In the genomic region with DNA sequence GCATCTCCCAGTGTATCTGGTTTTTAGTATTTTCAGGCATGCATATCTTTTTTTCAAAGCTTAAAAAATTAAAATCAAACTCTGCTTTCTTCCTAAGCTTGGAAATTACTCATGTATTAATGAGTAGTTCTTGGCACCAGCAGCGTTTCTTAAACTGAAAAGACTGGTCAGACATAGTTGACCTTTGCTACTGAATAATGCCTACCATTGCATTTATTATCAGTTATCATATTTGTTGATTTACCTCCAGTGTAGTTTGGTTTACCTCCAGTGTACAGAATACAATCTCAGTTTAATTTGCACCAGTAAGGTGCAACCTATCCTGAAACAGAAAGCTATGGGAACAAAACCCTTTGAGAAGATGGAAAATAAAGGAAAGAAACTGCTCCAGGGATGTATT, we compare ENCODE assay signal across 24 cellular contexts. TPM values are rescaled to one million over a fixed set of nuclear protein-coding genes. Genes with fewer than 3 reads are reported as not detected.
DNase-seq lines count a peak whose midpoint lies in the region; ATAC-seq, FAIRE-seq and TF ChIP-seq lines count a peak whose summit lies in the region.
"Had no signal": no experiment of that assay in that cellular context is flagged by ENCODE, and none has a peak within 500 bp of the region (broad histone marks: within the 10 kb centered on the region; RNA-seq: fewer than 3 reads in every experiment).

No MANE protein-coding gene starts in this region.

- FAIRE-seq in HepG2 (lab: Jason Lieb, UNC), result no peak
- FAIRE-seq: GM12891 had no signal

- no peak overlapping the region for H3K9ac ChIP-seq in HepG2 (ENCODE audit: insufficient read depth, low read depth, low read length)
- H3K9ac ChIP-seq in GM23248, result no peak overlapping the region

- no TSS peak for BruUV-seq in HepG2 (replicated peaks; lab: Mats Ljungman, UMichigan)

- intact Hi-C loops in HepG2 (cut with micrococcal nuclease; ENCODE audit: unreplicated experiment) (loop anchor here (1.0 kb wide), 1 partner anchor 23 kb away; no protein-coding TSS in a partner anchor), right lobe of liver (cut with DNase I) (no loop called here), CD14-positive monocyte (cut with micrococcal nuclease) (no loop called here)

- no peaks in the 10 kb centered on the region for H3F3A ChIP-seq in GM23248 (ENCODE audit: insufficient read depth)

- H3K27me3 Mint-ChIP-seq in CD14-positive monocyte (ENCODE audit: low read depth in 3 of 3), result no peaks in the 10 kb centered on the region
- no peaks in the 10 kb centered on the region for H3K27me3 Mint-ChIP-seq in T-helper 2 cell treated with Interferon-gamma antibody and Interleukin-4, amounts not matched to agents 5 μg/mL and 100 μg/mL, for 36 hours (ENCODE audit: low read depth)
- H3K27me3 Mint-ChIP-seq: CD4-positive, alpha-beta T cell had no signal

- H3K4me3 Mint-ChIP-seq in CD14-positive monocyte, result no peak overlapping the region
- no peak overlapping the region for H3K4me3 Mint-ChIP-seq in T-helper 2 cell treated with Interferon-gamma antibody and Interleukin-4, amounts not matched to agents 5 μg/mL and 100 μg/mL, for 36 hours
- H3K4me3 Mint-ChIP-seq: CD4-positive, alpha-beta T cell; GM23338; H9 had no signal

- POLR2A ChIA-PET in HepG2 (lab: Yijun Ruan, JAX), result no interaction called here

- H3K9me2 ChIP-seq in GM23248 (ENCODE audit: insufficient read depth), result no peaks in the 10 kb centered on the region

- no peak for TF ChIP-seq RAD21 in HepG2 (CRISPR knock-in tag; IDR thresholded peaks at IDR 0.05)

- peaks cover 4% of the 10 kb centered on the region for H3K4me1 Mint-ChIP-seq in CD14-positive monocyte
- H3K4me1 Mint-ChIP-seq in T-helper 2 cell treated with Interferon-gamma antibody and Interleukin-4, amounts not matched to agents 5 μg/mL and 100 μg/mL, for 36 hours (ENCODE audit: low read depth), result no peaks in the 10 kb centered on the region
- H3K4me1 Mint-ChIP-seq: GM23338, H9 had no signal

- TF ChIP-seq CTCF in HepG2 (CRISPR knock-in tag; IDR thresholded peaks at IDR 0.05), result no peak
- TF ChIP-seq CTCF in right lobe of liver (IDR thresholded peaks at IDR 0.05), result no peak
- no peak for TF ChIP-seq CTCF in VCaP (conservative IDR thresholded peaks at IDR 0.05)
- TF ChIP-seq CTCF in CD14-positive monocyte (IDR thresholded peaks at IDR 0.05), result no peak

- H3K27ac ChIP-seq in HepG2 (ENCODE audit: extremely low read length, insufficient read depth, low read length) (no peak overlapping the region), right lobe of liver (no peak overlapping the region), GM23248 (no peak overlapping the region), VCaP (peak overlapping the region; percentile 39)

- no peaks in the 10 kb centered on the region for H3K9me3 Mint-ChIP-seq in CD14-positive monocyte
- no peaks in the 10 kb centered on the region for H3K9me3 Mint-ChIP-seq in T-helper 2 cell treated with Interferon-gamma antibody and Interleukin-4, amounts not matched to agents 5 μg/mL and 100 μg/mL, for 36 hours
- H3K9me3 Mint-ChIP-seq: CD4-positive, alpha-beta T cell; GM23338; H9 had no signal

- no peak overlapping the region for H2AFZ ChIP-seq in HepG2 (ENCODE audit: low read length)
- no peak overlapping the region for H2AFZ ChIP-seq in GM23248
- H2AFZ ChIP-seq: GM23338 had no signal

- TF ChIP-seq EP300 in HepG2 (IDR thresholded peaks at IDR 0.05; ENCODE audit: low read depth in 2 of 2, low read length in 2 of 2), result no peak
- TF ChIP-seq EP300 in HepG2 (CRISPR knock-in tag; IDR thresholded peaks at IDR 0.05; ENCODE audit: borderline replicate concordance), result no peak

- CTCF ChIA-PET in HepG2 (lab: Yijun Ruan, JAX; ENCODE audit: low intra/inter-chr PET ratio, low total read pairs), result no interaction called here

- no peaks in the 10 kb centered on the region for H3K27me3 ChIP-seq in HepG2 (ENCODE audit: control insufficient read depth in 1 of 2, insufficient read depth in 2 of 2, low read length in 2 of 2)
- H3K27me3 ChIP-seq in right lobe of liver, result no peaks in the 10 kb centered on the region
- H3K27me3 ChIP-seq in GM23248 (replicated peaks; ENCODE audit: insufficient read depth), result no peaks in the 10 kb centered on the region

- H3K4me1 ChIP-seq in HepG2 (ENCODE audit: insufficient read depth, low read length) (no peaks in the 10 kb centered on the region), right lobe of liver (no peaks in the 10 kb centered on the region), GM23248 (ENCODE audit: insufficient read depth) (no peaks in the 10 kb centered on the region)

- H3K79me2 ChIP-seq in HepG2 (ENCODE audit: insufficient read depth, low read length) (no peaks in the 10 kb centered on the region), GM23248 (ENCODE audit: insufficient read depth) (no peaks in the 10 kb centered on the region)

- DNase-seq in HepG2 (ENCODE audit: low spot score) (no peak), right lobe of liver (no peak), GM23248 (peak; percentile 3), CD14-positive monocyte (ENCODE audit: low spot score) (no peak), epidermal melanocyte (ENCODE audit: insufficient read length, low spot score) (no peak), UCSD-AML1 (lab: John Stamatoyannopoulos, UW; ENCODE audit: unreplicated experiment) (no peak)
- DNase-seq in T-helper 2 cell treated with Interferon-gamma antibody and Interleukin-4, amounts not matched to agents 5 μg/mL and 100 μg/mL, for 36 hours (ENCODE audit: low spot score), result no peak
- DNase-seq: 8988T; C1 segment of cervical spinal cord; Calu3; CD4-positive, alpha-beta T cell; COR-L47; DMS53; DMS79 treated with DMSO at 0.1 percent for 48 hours; GF-D8; H9 had no signal

- H3K4me3 ChIP-seq in HepG2 (replicated peaks in 1 of 3; ENCODE audit: insufficient read depth in 1 of 3, low read depth in 2 of 3, low read length in 3 of 3) (no peak overlapping the region), right lobe of liver (no peak overlapping the region), GM23248 (no peak overlapping the region)
- H3K4me3 ChIP-seq: GM23338 had no signal

- no peak overlapping the region for H3K27ac Mint-ChIP-seq in CD14-positive monocyte
- no peak overlapping the region for H3K27ac Mint-ChIP-seq in T-helper 2 cell treated with Interferon-gamma antibody and Interleukin-4, amounts not matched to agents 5 μg/mL and 100 μg/mL, for 36 hours
- H3K27ac Mint-ChIP-seq: CD4-positive, alpha-beta T cell; GM23338; H9 had no signal

- H3K36me3 ChIP-seq in HepG2 (replicated peaks in 1 of 2; ENCODE audit: control insufficient read depth in 1 of 2, insufficient read depth in 2 of 2, low read length in 2 of 2) (peaks cover 7 to 40% of the 10 kb centered on the region in 2 experiments), right lobe of liver (peaks cover 0 to 30% (median 10%) of the 10 kb centered on the region in 4 donors), GM23248 (ENCODE audit: low read depth) (peaks cover 68% of the 10 kb centered on the region)

- no peak overlapping the region for H3K4me2 ChIP-seq in HepG2 (ENCODE audit: low read depth, low read length)
- H3K4me2 ChIP-seq in GM23248 (ENCODE audit: unreplicated experiment), result no peak overlapping the region
- H3K4me2 ChIP-seq: GM23338 had no signal

- no peaks in the 10 kb centered on the region for H4K20me1 ChIP-seq in HepG2 (ENCODE audit: insufficient read depth, low read length)
- H4K20me1 ChIP-seq in GM23248 (ENCODE audit: insufficient read depth), result no peaks in the 10 kb centered on the region

- no peak for TF ChIP-seq POLR2A in HepG2 (IDR thresholded peaks at IDR 0.05; ENCODE audit: insufficient read depth in 1 of 2, low read depth in 2 of 2, low read length in 2 of 2)
- TF ChIP-seq POLR2A in right lobe of liver (IDR thresholded peaks at IDR 0.05), result no peak

- peaks cover 49% of the 10 kb centered on the region in 2 donors for H3K36me3 Mint-ChIP-seq in CD14-positive monocyte
- peaks cover 19% of the 10 kb centered on the region for H3K36me3 Mint-ChIP-seq in T-helper 2 cell treated with Interferon-gamma antibody and Interleukin-4, amounts not matched to agents 5 μg/mL and 100 μg/mL, for 36 hours (ENCODE audit: low read depth)

- in situ Hi-C loops in HepG2 (cut with HindIII; ENCODE audit: extremely low pct_ligation_motif_present, low pct_unique_long_range_greater_than_20kb) (no loop called here), GM23248 (cut with MboI) (loop anchor here (25.0 kb wide), 1 partner anchor 344 kb away; no protein-coding TSS in a partner anchor)

- H3K9me3 ChIP-seq in HepG2 (ENCODE audit: low read length), result no peaks in the 10 kb centered on the region
- no peaks in the 10 kb centered on the region for H3K9me3 ChIP-seq in right lobe of liver
- no peaks in the 10 kb centered on the region for H3K9me3 ChIP-seq in GM23248 (ENCODE audit: low read depth)

- 94% methylated on average over 1 of the region's 1 CpG for WGBS in HepG2 (ENCODE audit: low lambda C conversion rate)
- 82% methylated on average over 1 of the region's 1 CpG for WGBS in right lobe of liver (ENCODE audit: insufficient coverage, low coverage, low lambda C conversion rate, missing lambda C conversion rate)
- WGBS in GM23248 (ENCODE audit: low coverage in 1 of 2, low lambda C conversion rate in 2 of 2, missing lambda C conversion rate in 2 of 2), 2 experiments, result 27 to 49% methylated on average over 1 of the region's 1 CpG

- ATAC-seq in HepG2, result no peak
- no peak for ATAC-seq in right lobe of liver
- ATAC-seq: GM23338, HCT116 had no signal

RNA-seq across cellular contexts. Expression of a gene that starts 34.5 kb away (rescaled TPM):
- total RNA-seq in HepG2 (2016; rRNA removed; fragmentation: Illumina TruSeq; extraction: Trizol) (not detected in 2 replicates), right lobe of liver (1 to 10 TPM in 5 of 6 experiments, under 1 TPM in 1; 0.26 to 5.5 (median 2.4) TPM)
- not detected in 2 replicates for total RNA-seq in HepG2 (2016; cell fraction: cytosol; rRNA removed; fragmentation: Illumina TruSeq; extraction: Trizol; ENCODE audit: low read depth)
- not detected in 2 replicates for total RNA-seq in HepG2 (2016; cell fraction: insoluble cytoplasmic fraction; rRNA removed; fragmentation: Illumina TruSeq; extraction: Trizol)
- not detected in 2 replicates for total RNA-seq in HepG2 (2016; cell fraction: membrane; rRNA removed; fragmentation: Illumina TruSeq; extraction: Trizol)
- not detected in 2 replicates for total RNA-seq in HepG2 (2016; cell fraction: nucleus; rRNA removed; fragmentation: Illumina TruSeq; extraction: Trizol)
- polyA plus RNA-seq in HepG2 (2011; rRNA removed) (not detected in 2 replicates), GM23248 (2016; fragmentation: Nextera tagmentation; extraction: Ambion mirVana) (0.40 and 0.62 TPM in 2 replicates), CD14-positive monocyte (100 to 1,000 TPM; 125 to 138 TPM)
- polyA plus RNA-seq in HepG2 (2011; cell fraction: cytosol; rRNA removed), result not detected in 2 replicates
- polyA plus RNA-seq in HepG2 (2011; cell fraction: nucleus; rRNA removed), result not detected in 2 replicates
- polyA plus RNA-seq in HepG2 (2012), result not detected in 2 replicates
- not detected in 2 replicates for polyA plus RNA-seq in HepG2 (2016; cell fraction: cytosol; fragmentation: Illumina TruSeq; extraction: Trizol; ENCODE audit: low read depth)
- not detected in 2 replicates for polyA plus RNA-seq in HepG2 (2016; cell fraction: insoluble cytoplasmic fraction; fragmentation: Illumina TruSeq; extraction: Trizol; ENCODE audit: low read depth)
- polyA plus RNA-seq in HepG2 (2016; cell fraction: membrane; fragmentation: Illumina TruSeq; extraction: Trizol; ENCODE audit: low read depth), result not detected in 2 replicates
- not detected in 2 replicates for polyA plus RNA-seq in HepG2 (2016; cell fraction: nucleus; fragmentation: Illumina TruSeq; extraction: Trizol; ENCODE audit: insufficient read depth, low read depth)
- polyA minus RNA-seq in HepG2 (2011; rRNA and poly(A)+ RNA removed; ENCODE audit: low replicate concordance), result not detected in 2 replicates
- polyA minus RNA-seq in HepG2 (2011; cell fraction: cytosol; rRNA and poly(A)+ RNA removed), result not detected in 2 replicates
- polyA minus RNA-seq in HepG2 (2011; cell fraction: nucleus; rRNA and poly(A)+ RNA removed), result not detected in 2 replicates
- total RNA-seq in GM23248 (2014; rRNA removed; shearing (Covaris generic)), result 0.86 and 0.89 TPM in 2 replicates
- total RNA-seq: A673, Calu3, G401, GM23338, H9 had no signal

RNA-seq across cellular contexts. Expression of a gene that starts 35.5 kb away (rescaled TPM):
- total RNA-seq in HepG2 (2016; rRNA removed; fragmentation: Illumina TruSeq; extraction: Trizol), result 89.3 and 97.5 TPM in 2 replicates
- total RNA-seq in HepG2 (2016; cell fraction: cytosol; rRNA removed; fragmentation: Illumina TruSeq; extraction: Trizol; ENCODE audit: low read depth), result 15.7 and 17.7 TPM in 2 replicates
- 82.8 and 83.9 TPM in 2 replicates for total RNA-seq in HepG2 (2016; cell fraction: insoluble cytoplasmic fraction; rRNA removed; fragmentation: Illumina TruSeq; extraction: Trizol)
- 46.0 and 48.9 TPM in 2 replicates for total RNA-seq in HepG2 (2016; cell fraction: membrane; rRNA removed; fragmentation: Illumina TruSeq; extraction: Trizol)
- 51.3 and 59.0 TPM in 2 replicates for total RNA-seq in HepG2 (2016; cell fraction: nucleus; rRNA removed; fragmentation: Illumina TruSeq; extraction: Trizol)
- 28.0 and 31.2 TPM in 2 replicates for polyA plus RNA-seq in HepG2 (2011; rRNA removed)
- 25.5 and 31.3 TPM in 2 replicates for polyA plus RNA-seq in HepG2 (2011; cell fraction: cytosol; rRNA removed)
- polyA plus RNA-seq in HepG2 (2011; cell fraction: nucleus; rRNA removed), result 29.4 and 36.0 TPM in 2 replicates
- polyA plus RNA-seq in HepG2 (2012), result 23.1 and 41.4 TPM in 2 replicates
- 7.9 and 9.3 TPM in 2 replicates for polyA plus RNA-seq in HepG2 (2016; cell fraction: cytosol; fragmentation: Illumina TruSeq; extraction: Trizol; ENCODE audit: low read depth)
- polyA plus RNA-seq in HepG2 (2016; cell fraction: insoluble cytoplasmic fraction; fragmentation: Illumina TruSeq; extraction: Trizol; ENCODE audit: low read depth), result 69.1 and 77.3 TPM in 2 replicates
- 22.4 and 25.9 TPM in 2 replicates for polyA plus RNA-seq in HepG2 (2016; cell fraction: membrane; fragmentation: Illumina TruSeq; extraction: Trizol; ENCODE audit: low read depth)
- polyA plus RNA-seq in HepG2 (2016; cell fraction: nucleus; fragmentation: Illumina TruSeq; extraction: Trizol; ENCODE audit: insufficient read depth, low read depth), result 62.4 and 65.5 TPM in 2 replicates
- polyA minus RNA-seq in HepG2 (2011; rRNA and poly(A)+ RNA removed; ENCODE audit: low replicate concordance), result 2.3 and 38.5 TPM in 2 replicates
- polyA minus RNA-seq in HepG2 (2011; cell fraction: cytosol; rRNA and poly(A)+ RNA removed), result 25.4 and 28.4 TPM in 2 replicates
- polyA minus RNA-seq in HepG2 (2011; cell fraction: nucleus; rRNA and poly(A)+ RNA removed), result 25.7 and 25.9 TPM in 2 replicates
- total RNA-seq in right lobe of liver, result 1 to 10 TPM; 3.5 to 6.6 (median 4.6) TPM
- total RNA-seq in GM23248 (2014; rRNA removed; shearing (Covaris generic)), result 0.22 TPM in 1 of 2 replicates, not detected in the other
- polyA plus RNA-seq in GM23248 (2016; fragmentation: Nextera tagmentation; extraction: Ambion mirVana), result 0.38 and 0.40 TPM in 2 replicates
- polyA plus RNA-seq in CD14-positive monocyte, result 10 to 100 TPM; 10.4 to 16.2 TPM

RNA-seq across cellular contexts. Expression of a gene that starts 42.1 kb away (rescaled TPM):
- total RNA-seq in HepG2 (2016; rRNA removed; fragmentation: Illumina TruSeq; extraction: Trizol) (not detected in 2 replicates), right lobe of liver (1 to 10 TPM; 1.5 to 9.4 (median 4.9) TPM)
- not detected in 2 replicates for total RNA-seq in HepG2 (2016; cell fraction: cytosol; rRNA removed; fragmentation: Illumina TruSeq; extraction: Trizol; ENCODE audit: low read depth)
- not detected in 2 replicates for total RNA-seq in HepG2 (2016; cell fraction: insoluble cytoplasmic fraction; rRNA removed; fragmentation: Illumina TruSeq; extraction: Trizol)
- not detected in 2 replicates for total RNA-seq in HepG2 (2016; cell fraction: membrane; rRNA removed; fragmentation: Illumina TruSeq; extraction: Trizol)
- total RNA-seq in HepG2 (2016; cell fraction: nucleus; rRNA removed; fragmentation: Illumina TruSeq; extraction: Trizol), result not detected in 2 replicates
- polyA plus RNA-seq in HepG2 (2011; rRNA removed) (not detected in 2 replicates), GM23248 (2016; fragmentation: Nextera tagmentation; extraction: Ambion mirVana) (0.49 and 0.51 TPM in 2 replicates), CD14-positive monocyte (100 to 1,000 TPM; 166 to 267 TPM)
- polyA plus RNA-seq in HepG2 (2011; cell fraction: cytosol; rRNA removed), result not detected in 2 replicates
- not detected in 2 replicates for polyA plus RNA-seq in HepG2 (2011; cell fraction: nucleus; rRNA removed)
- not detected in 2 replicates for polyA plus RNA-seq in HepG2 (2012)
- polyA plus RNA-seq in HepG2 (2016; cell fraction: cytosol; fragmentation: Illumina TruSeq; extraction: Trizol; ENCODE audit: low read depth), result not detected in 2 replicates
- polyA plus RNA-seq in HepG2 (2016; cell fraction: insoluble cytoplasmic fraction; fragmentation: Illumina TruSeq; extraction: Trizol; ENCODE audit: low read depth), result not detected in 2 replicates
- polyA plus RNA-seq in HepG2 (2016; cell fraction: membrane; fragmentation: Illumina TruSeq; extraction: Trizol; ENCODE audit: low read depth), result not detected in 2 replicates
- not detected in 2 replicates for polyA plus RNA-seq in HepG2 (2016; cell fraction: nucleus; fragmentation: Illumina TruSeq; extraction: Trizol; ENCODE audit: insufficient read depth, low read depth)
- polyA minus RNA-seq in HepG2 (2011; rRNA and poly(A)+ RNA removed; ENCODE audit: low replicate concordance), result not detected in 2 replicates
- not detected in 2 replicates for polyA minus RNA-seq in HepG2 (2011; cell fraction: cytosol; rRNA and poly(A)+ RNA removed)
- polyA minus RNA-seq in HepG2 (2011; cell fraction: nucleus; rRNA and poly(A)+ RNA removed), result 0.13 TPM in 1 of 2 replicates, not detected in the other
- total RNA-seq in GM23248 (2014; rRNA removed; shearing (Covaris generic)), result 0.22 TPM in 1 of 2 replicates, not detected in the other
- total RNA-seq: Calu3, Daoy, G401, GM23338, H9 had no signal

RNA-seq across cellular contexts. Expression of a gene that starts 58.9 kb away (rescaled TPM):
- total RNA-seq in HepG2 (2016; rRNA removed; fragmentation: Illumina TruSeq; extraction: Trizol) (not detected in 2 replicates), right lobe of liver (under 1 TPM in 2 of 6 experiments, not detected in 4; 0.29 to 0.62 TPM)
- not detected in 2 replicates for total RNA-seq in HepG2 (2016; cell fraction: cytosol; rRNA removed; fragmentation: Illumina TruSeq; extraction: Trizol; ENCODE audit: low read depth)
- total RNA-seq in HepG2 (2016; cell fraction: insoluble cytoplasmic fraction; rRNA removed; fragmentation: Illumina TruSeq; extraction: Trizol), result not detected in 2 replicates
- not detected in 2 replicates for total RNA-seq in HepG2 (2016; cell fraction: membrane; rRNA removed; fragmentation: Illumina TruSeq; extraction: Trizol)
- not detected in 2 replicates for total RNA-seq in HepG2 (2016; cell fraction: nucleus; rRNA removed; fragmentation: Illumina TruSeq; extraction: Trizol)
- polyA plus RNA-seq in HepG2 (2011; rRNA removed) (not detected in 2 replicates), GM23248 (2016; fragmentation: Nextera tagmentation; extraction: Ambion mirVana) (0.25 TPM in 1 of 2 replicates, not detected in the other), CD14-positive monocyte (under 1 TPM in 1 of 2 donors, not detected in 1; 0.83 TPM)
- not detected in 2 replicates for polyA plus RNA-seq in HepG2 (2011; cell fraction: cytosol; rRNA removed)
- not detected in 2 replicates for polyA plus RNA-seq in HepG2 (2011; cell fraction: nucleus; rRNA removed)
- 0.24 TPM in 1 of 2 replicates, not detected in the other for polyA plus RNA-seq in HepG2 (2012)
- not detected in 2 replicates for polyA plus RNA-seq in HepG2 (2016; cell fraction: cytosol; fragmentation: Illumina TruSeq; extraction: Trizol; ENCODE audit: low read depth)
- polyA plus RNA-seq in HepG2 (2016; cell fraction: insoluble cytoplasmic fraction; fragmentation: Illumina TruSeq; extraction: Trizol; ENCODE audit: low read depth), result not detected in 2 replicates
- polyA plus RNA-seq in HepG2 (2016; cell fraction: membrane; fragmentation: Illumina TruSeq; extraction: Trizol; ENCODE audit: low read depth), result not detected in 2 replicates
- polyA plus RNA-seq in HepG2 (2016; cell fraction: nucleus; fragmentation: Illumina TruSeq; extraction: Trizol; ENCODE audit: insufficient read depth, low read depth), result not detected in 2 replicates
- not detected in 2 replicates for polyA minus RNA-seq in HepG2 (2011; rRNA and poly(A)+ RNA removed; ENCODE audit: low replicate concordance)
- polyA minus RNA-seq in HepG2 (2011; cell fraction: cytosol; rRNA and poly(A)+ RNA removed), result not detected in 2 replicates
- 0.37 TPM in 1 of 2 replicates, not detected in the other for polyA minus RNA-seq in HepG2 (2011; cell fraction: nucleus; rRNA and poly(A)+ RNA removed)
- not detected in 2 replicates for total RNA-seq in GM23248 (2014; rRNA removed; shearing (Covaris generic))
- total RNA-seq: A673, Calu3, Daoy, GM23338, H4, H9 had no signal
